ENCODE assay signal across 12 cellular contexts in genomic region chr7:2629740-2630681, GRCh38. TPM values are rescaled to one million over a fixed set of nuclear protein-coding genes. Genes with fewer than 3 reads are reported as not detected.
DNase-seq lines count a peak whose midpoint lies in the region; ATAC-seq, FAIRE-seq and TF ChIP-seq lines count a peak whose summit lies in the region.
"Had no signal": no experiment of that assay in that cellular context is flagged by ENCODE, and none has a peak within 500 bp of the region (broad histone marks: within the 10 kb centered on the region; RNA-seq: fewer than 3 reads in every experiment).

No MANE protein-coding gene starts in this region.

- peak overlapping the region; percentile 63 to 76 (median 64) for H3K27ac ChIP-seq in gastrocnemius medialis

- H3K4me1 Mint-ChIP-seq in activated T-cell treated with anti-CD3 and anti-CD28 coated beads, Interleukin-2, amount 50 U/mL, for 4 hours (ENCODE audit: low read depth), result peaks cover 21% of the 10 kb centered on the region

- H3K36me3 Mint-ChIP-seq in activated T-cell treated with anti-CD3 and anti-CD28 coated beads, Interleukin-2, amount 50 U/mL, for 4 hours (ENCODE audit: insufficient read depth), result no peaks in the 10 kb centered on the region

- intact Hi-C loops in gastrocnemius medialis (cut with DNase I; ENCODE audit: low total_unique reads), result loop anchor here (1.0 to 2.0 kb wide), 2 partner anchors 16 to 71 kb away; partner anchors contain the start of gene IQCE

- H3K9me3 ChIP-seq in gastrocnemius medialis, result no peaks in the 10 kb centered on the region

- no peaks in the 10 kb centered on the region for H3K27me3 Mint-ChIP-seq in activated T-cell treated with anti-CD3 and anti-CD28 coated beads, Interleukin-2, amount 50 U/mL, for 4 hours (ENCODE audit: low read depth)

- no peak overlapping the region for H3K4me3 ChIP-seq in gastrocnemius medialis
- H3K4me3 ChIP-seq: lung had no signal

- no peak for TF ChIP-seq CTCF in gastrocnemius medialis (IDR thresholded peaks at IDR 0.05 in 4 of 5, conservative IDR thresholded peaks at IDR 0.05 in 1 of 5)

- no peaks in the 10 kb centered on the region for H3K36me3 ChIP-seq in gastrocnemius medialis

- H3K9me3 Mint-ChIP-seq in activated T-cell treated with anti-CD3 and anti-CD28 coated beads, Interleukin-2, amount 50 U/mL, for 4 hours, result no peaks in the 10 kb centered on the region
- H3K9me3 Mint-ChIP-seq: activated B cell treated with CpG ODN at 0.5 μM for 24 hours had no signal

- no peaks in the 10 kb centered on the region for H3K27me3 ChIP-seq in gastrocnemius medialis

- in situ Hi-C loops in gastrocnemius medialis (cut with MboI; ENCODE audit: low sequenced_read_pairs in 4 of 4), result no loop called here

- DNase-seq in HTR-8/SVneo (ENCODE audit: insufficient read length, low spot score) (no peak), RKO (ENCODE audit: low spot score) (peak; percentile 35), islet precursor cell (peak; percentile 72), gastrocnemius medialis (peak in 1 of 2 donors; percentile 77), epidermal melanocyte (ENCODE audit: insufficient read length, low spot score) (no peak)
- DNase-seq in activated T-cell treated with anti-CD3 and anti-CD28 coated beads, Interleukin-2, amount 50 U/mL, for 4 hours, result no peak
- DNase-seq: activated B cell treated with CpG ODN at 0.5 μM for 24 hours, activated gamma-delta T cell, foreskin melanocyte had no signal

- no peak overlapping the region for H3K4me3 Mint-ChIP-seq in activated T-cell treated with anti-CD3 and anti-CD28 coated beads, Interleukin-2, amount 50 U/mL, for 4 hours

- TF ChIP-seq POLR2A in gastrocnemius medialis (IDR thresholded peaks at IDR 0.05), result no peak

- FAIRE-seq in HTR-8/SVneo (lab: Jason Lieb, UNC), result peak; percentile 73

- ATAC-seq in gastrocnemius medialis, result peak; percentile 6 to 25
- no peak for ATAC-seq in GM21526 (IDR thresholded peaks at IDR 0.05; ENCODE audit: low FRiP score, unreplicated experiment)
- no peak for ATAC-seq in activated T-cell treated with anti-CD3 and anti-CD28 coated beads, Interleukin-2, amount 50 U/mL, for 4 hours
- no peak for ATAC-seq in HG02870 (IDR thresholded peaks at IDR 0.05; ENCODE audit: unreplicated experiment)

- H3K4me1 ChIP-seq in gastrocnemius medialis, result peaks cover 31 to 40% of the 10 kb centered on the region in 2 donors

RNA-seq across cellular contexts. Expression of gene TTYH3, which starts 1.8 kb away (rescaled TPM):
- 10 to 100 TPM in 1 of 4 donors, 1 to 10 TPM in 3; 2.9 to 14.8 (median 5.2) TPM for total RNA-seq in gastrocnemius medialis
- total RNA-seq in activated T-cell treated with anti-CD3 and anti-CD28 coated beads, Interleukin-2, amount 50 U/mL, for 4 hours, result 10 to 100 TPM; 13.4 to 17.3 (median 15.2) TPM

RNA-seq across cellular contexts. Expression of gene AMZ1, which starts 58.0 kb away (rescaled TPM):
- not detected for total RNA-seq in gastrocnemius medialis
- total RNA-seq in activated T-cell treated with anti-CD3 and anti-CD28 coated beads, Interleukin-2, amount 50 U/mL, for 4 hours, result under 1 TPM in 1 of 3 donors, not detected in 2; 0.03 TPM

Comparison
In these comparisons a context has a peak if more than half of its experiments do, and no peak if none do; other contexts are left out.
1. DNase-seq: peak in RKO (single experiment) and islet precursor cell (single experiment); none in HTR-8/SVneo (single experiment), epidermal melanocyte (single experiment) and activated T-cell treated with anti-CD3 and anti-CD28 coated beads, Interleukin-2, amount 50 U/mL, for 4 hours (single experiment).
2. ATAC-seq: peak in gastrocnemius medialis (2 of 2); none in GM21526 (single experiment), activated T-cell treated with anti-CD3 and anti-CD28 coated beads, Interleukin-2, amount 50 U/mL, for 4 hours (0 of 2) and HG02870 (single experiment).